ENCODE assay signal across 18 cellular contexts in the genomic region with DNA sequence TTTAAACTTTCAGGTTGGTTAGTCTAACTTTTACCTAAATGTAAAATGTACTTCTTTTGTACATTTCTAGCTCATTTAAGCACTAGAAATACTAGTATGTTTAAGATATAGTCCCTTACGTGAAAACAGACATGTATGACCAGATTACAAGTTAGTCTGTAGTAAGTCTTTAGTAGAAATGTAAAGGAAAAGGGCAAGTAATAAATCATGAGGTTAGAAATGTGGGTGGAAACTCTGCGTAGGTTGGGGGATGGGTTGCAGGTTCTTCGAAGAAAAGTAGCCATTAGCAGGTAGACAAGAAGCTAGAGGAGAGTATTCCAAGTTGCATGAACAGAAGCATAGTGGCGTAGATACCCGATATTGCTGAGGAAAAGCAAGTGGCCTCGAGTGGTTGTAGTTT. TPM values are rescaled to one million over a fixed set of nuclear protein-coding genes. Genes with fewer than 3 reads are reported as not detected.
DNase-seq lines count a peak whose midpoint lies in the region; ATAC-seq and TF ChIP-seq lines count a peak whose summit lies in the region.
"Had no signal": no experiment of that assay in that cellular context is flagged by ENCODE, and none has a peak within 500 bp of the region (broad histone marks: within the 10 kb centered on the region; RNA-seq: fewer than 3 reads in every experiment).

No MANE protein-coding gene starts in this region.

- H3K9me3 ChIP-seq in SK-N-SH (no peaks in the 10 kb centered on the region), adipocyte (ENCODE audit: control insufficient read depth, low read length) (no peaks in the 10 kb centered on the region), mesenchymal stem cell (ENCODE audit: control insufficient read depth, low read length) (no peaks in the 10 kb centered on the region), right cardiac atrium (ENCODE audit: control insufficient read depth, low read length) (no peaks in the 10 kb centered on the region)
- H3K9me3 ChIP-seq in effector memory CD4-positive, alpha-beta T cell (ENCODE audit: control insufficient read depth, low read length) = no peaks in the 10 kb centered on the region
- H3K9me3 ChIP-seq: BLaER1 had no signal

- no peak overlapping the region for H3K23ac ChIP-seq in mesenchymal stem cell (ENCODE audit: low read length in 2 of 2)

- no peak overlapping the region for H3K4me3 ChIP-seq in SK-N-SH (ENCODE audit: low read depth in 2 of 2, low read length in 1 of 2)
- peak overlapping the region; percentile 30 for H3K4me3 ChIP-seq in adipocyte (ENCODE audit: low read length)
- no peak overlapping the region for H3K4me3 ChIP-seq in mesenchymal stem cell (ENCODE audit: insufficient read depth in 1 of 2, low read depth in 1 of 2, low read length in 2 of 2)
- H3K4me3 ChIP-seq in effector memory CD4-positive, alpha-beta T cell (ENCODE audit: insufficient read depth, low read depth, low read length, poor library complexity, severe bottlenecking) = no peak overlapping the region
- H3K4me3 ChIP-seq in right cardiac atrium (ENCODE audit: low read length) = no peak overlapping the region
- H3K4me3 ChIP-seq: BLaER1 had no signal

- H2BK15ac ChIP-seq in mesenchymal stem cell (ENCODE audit: low read depth, poor library complexity, severe bottlenecking) = no peak overlapping the region

- H2BK12ac ChIP-seq in mesenchymal stem cell (ENCODE audit: low read length in 2 of 2) = no peak overlapping the region

- H2AFZ ChIP-seq in SK-N-SH (ENCODE audit: low read depth) (peak overlapping the region; percentile 57; the same call in 1 of the 2 replicates), mesenchymal stem cell (ENCODE audit: low read depth, low read length) (no peak overlapping the region)

- H3K9ac ChIP-seq in SK-N-SH (no peak overlapping the region), adipocyte (ENCODE audit: low read length) (peak overlapping the region; percentile 19), mesenchymal stem cell (ENCODE audit: low read length) (peak overlapping the region; percentile 50)
- H3K9ac ChIP-seq: BLaER1 had no signal

- POLR2A ChIA-PET in SK-N-SH (lab: Yijun Ruan, JAX) = no interaction called here

- H2BK5ac ChIP-seq in mesenchymal stem cell (ENCODE audit: low read depth, low read length, poor library complexity, severe bottlenecking) = no peak overlapping the region

- no peak overlapping the region for H4K91ac ChIP-seq in mesenchymal stem cell (ENCODE audit: low read length)

- H3K4me2 ChIP-seq in SK-N-SH = no peak overlapping the region
- no peak overlapping the region for H3K4me2 ChIP-seq in mesenchymal stem cell (ENCODE audit: low read length, poor library complexity, severe bottlenecking)
- H3K4me2 ChIP-seq: BLaER1 had no signal

- H3K27me3 ChIP-seq in SK-N-SH (ENCODE audit: insufficient read depth) (no peaks in the 10 kb centered on the region), adipocyte (replicated peaks; ENCODE audit: control insufficient read depth, insufficient read depth, low read length) (no peaks in the 10 kb centered on the region), mesenchymal stem cell (ENCODE audit: control insufficient read depth in 1 of 2, insufficient read depth in 1 of 2, low read length in 2 of 2) (no peaks in the 10 kb centered on the region), right cardiac atrium (ENCODE audit: control insufficient read depth, insufficient read depth) (no peaks in the 10 kb centered on the region)
- no peaks in the 10 kb centered on the region for H3K27me3 ChIP-seq in effector memory CD4-positive, alpha-beta T cell (replicated peaks; ENCODE audit: control insufficient read depth, insufficient read depth, low read length, poor library complexity, severe bottlenecking)
- H3K27me3 ChIP-seq: BLaER1 had no signal

- no peaks in the 10 kb centered on the region for H4K20me1 ChIP-seq in SK-N-SH (ENCODE audit: insufficient read depth)
- H4K20me1 ChIP-seq: BLaER1 had no signal

- ATAC-seq in SK-N-SH treated with all-trans-retinoic acid at 6 μM for 48 hours = no peak
- ATAC-seq in right cardiac atrium = no peak
- ATAC-seq in GM18502 (IDR thresholded peaks at IDR 0.05; ENCODE audit: poor library complexity, unreplicated experiment) = no peak

- TF ChIP-seq EP300 in SK-N-SH (IDR thresholded peaks at IDR 0.05; ENCODE audit: borderline replicate concordance in 1 of 2, low read depth in 1 of 2, low read length in 1 of 2) = no peak

- peaks cover 4% of the 10 kb centered on the region for H3F3A ChIP-seq in SK-N-SH (replicated peaks; ENCODE audit: insufficient read depth)

- H2BK120ac ChIP-seq in mesenchymal stem cell (ENCODE audit: low read depth, low read length) = no peak overlapping the region

- TF ChIP-seq RAD21 in SK-N-SH (IDR thresholded peaks at IDR 0.05; ENCODE audit: low read length) = no peak

- H3K79me1 ChIP-seq in mesenchymal stem cell (replicated peaks; ENCODE audit: low read length, poor library complexity, severe bottlenecking) = no peaks in the 10 kb centered on the region

- H3K9me2 ChIP-seq in SK-N-SH = no peaks in the 10 kb centered on the region

- DNase-seq in SK-N-SH (no peak), adipocyte (ENCODE audit: low read depth) (no peak), mesenchymal stem cell (no peak), right cardiac atrium (no peak)
- no peak for DNase-seq in effector memory CD4-positive, alpha-beta T cell
- DNase-seq: CD4-positive, alpha-beta T cell; CD8-positive, alpha-beta memory T cell; DMS53; DMS79 treated with DMSO at 0.1 percent for 48 hours; GF-D8; H7; HCEC 1CT had no signal

- H2AK5ac ChIP-seq in mesenchymal stem cell (ENCODE audit: low read length, severe bottlenecking) = no peak overlapping the region

- intact Hi-C loops in right cardiac atrium (cut with DNase I) = loop anchor here in 3 of 4 donors (10.0 kb wide), 3 partner anchors 238 to 418 kb away; partner anchors contain the start of gene RAI14 (in 1 of the 3)

- CTCF ChIA-PET in SK-N-SH (lab: Yijun Ruan, JAX) = interaction anchor here (1.1 to 1.8 kb wide), 2 partner anchors 12 to 369 kb away, joined by 3 to 5 read pairs; no protein-coding TSS in a partner anchor

- H3K4me1 ChIP-seq in SK-N-SH (ENCODE audit: control insufficient read depth in 1 of 2, insufficient read depth in 2 of 2, low read depth in 1 of 2, low read length in 1 of 2) = peaks cover 0 to 4% of the 10 kb centered on the region in 2 experiments; a peak in 3 of 4 replicates
- peaks cover 23% of the 10 kb centered on the region for H3K4me1 ChIP-seq in adipocyte (ENCODE audit: control insufficient read depth, insufficient read depth, low read length)
- H3K4me1 ChIP-seq in mesenchymal stem cell (ENCODE audit: control insufficient read depth, insufficient read depth, low read depth, low read length) = no peaks in the 10 kb centered on the region
- H3K4me1 ChIP-seq in effector memory CD4-positive, alpha-beta T cell (ENCODE audit: control insufficient read depth, insufficient read depth, low read length, poor library complexity, severe bottlenecking) = no peaks in the 10 kb centered on the region
- H3K4me1 ChIP-seq in right cardiac atrium (ENCODE audit: control insufficient read depth, insufficient read depth, low read length) = no peaks in the 10 kb centered on the region
- H3K4me1 ChIP-seq: BLaER1 had no signal

- no peaks in the 10 kb centered on the region for H3K36me3 ChIP-seq in SK-N-SH (replicated peaks in 1 of 2; ENCODE audit: control insufficient read depth in 1 of 2, insufficient read depth in 2 of 2, low read length in 1 of 2)
- H3K36me3 ChIP-seq in adipocyte (ENCODE audit: control insufficient read depth, insufficient read depth, low read length, severe bottlenecking) = no peaks in the 10 kb centered on the region
- no peaks in the 10 kb centered on the region for H3K36me3 ChIP-seq in mesenchymal stem cell (ENCODE audit: control insufficient read depth in 1 of 2, insufficient read depth in 2 of 2, low read depth in 1 of 2, low read length in 2 of 2)
- H3K36me3 ChIP-seq in effector memory CD4-positive, alpha-beta T cell (ENCODE audit: control insufficient read depth, insufficient read depth, low read length) = no peaks in the 10 kb centered on the region
- H3K36me3 ChIP-seq: BLaER1 had no signal

- 79% methylated on average over 6 of the region's 6 CpGs for WGBS in SK-N-SH (ENCODE audit: low lambda C conversion rate)
- whole genome bisulfite sequencing in mesenchymal stem cell = 90% methylated on average over 6 of the region's 6 CpGs
- WGBS in right cardiac atrium = 91% methylated on average over 6 of the region's 6 CpGs

- H3K4ac ChIP-seq in mesenchymal stem cell (ENCODE audit: low read depth in 1 of 2, low read length in 2 of 2) = no peak overlapping the region

- no peak overlapping the region for H3K14ac ChIP-seq in mesenchymal stem cell (ENCODE audit: low read length in 2 of 2)

- no peaks in the 10 kb centered on the region for H3K79me2 ChIP-seq in SK-N-SH (ENCODE audit: insufficient read depth)

- no peak overlapping the region for H4K8ac ChIP-seq in mesenchymal stem cell (ENCODE audit: low read length)

- H3K27ac ChIP-seq in SK-N-SH (ENCODE audit: low read depth in 2 of 2, low read length in 1 of 2) = peak overlapping the region; percentile 33 to 60; a peak in 2 of 4 replicates
- no peak overlapping the region for H3K27ac ChIP-seq in mesenchymal stem cell (ENCODE audit: low read length, poor library complexity, severe bottlenecking)
- H3K27ac ChIP-seq in effector memory CD4-positive, alpha-beta T cell (ENCODE audit: insufficient read depth, low read length, poor library complexity, severe bottlenecking) = no peak overlapping the region
- no peak overlapping the region for H3K27ac ChIP-seq in right cardiac atrium (ENCODE audit: low read length)
- H3K27ac ChIP-seq: 22Rv1, BLaER1, C4-2B had no signal

- H3K18ac ChIP-seq in mesenchymal stem cell (ENCODE audit: low read depth in 1 of 2, low read length in 2 of 2) = no peak overlapping the region

- no peak for TF ChIP-seq CTCF in SK-N-SH (IDR thresholded peaks at IDR 0.05)

RNA-seq across cellular contexts. Expression of gene RAD1, which starts 22.9 kb away (rescaled TPM):
- polyA plus RNA-seq in SK-N-SH (2012; rRNA removed) (18.2 and 21.2 TPM in 2 replicates), right cardiac atrium (26.9 TPM)
- 17.7 and 22.3 TPM in 2 replicates for polyA plus RNA-seq in SK-N-SH (2012; cell fraction: cytosol; rRNA removed)
- polyA plus RNA-seq in SK-N-SH (2012; cell fraction: nucleus; rRNA removed) = 13.7 and 19.5 TPM in 2 replicates
- 26.1 TPM for polyA plus RNA-seq in mesenchymal stem cell (2013, experiment 1 of 2)
- polyA plus RNA-seq in mesenchymal stem cell (2013, experiment 2 of 2) = 28.5 TPM
- 10 to 100 TPM; 24.1 to 29.1 (median 24.8) TPM for total RNA-seq in right cardiac atrium

RNA-seq across cellular contexts. Expression of gene BRIX1, which starts 23.1 kb away (rescaled TPM):
- 18.4 and 22.9 TPM in 2 replicates for polyA plus RNA-seq in SK-N-SH (2012; rRNA removed)
- 30.4 and 43.9 TPM in 2 replicates for polyA plus RNA-seq in SK-N-SH (2012; cell fraction: cytosol; rRNA removed)
- 4.8 and 13.1 TPM in 2 replicates for polyA plus RNA-seq in SK-N-SH (2012; cell fraction: nucleus; rRNA removed)
- 25.6 TPM for polyA plus RNA-seq in mesenchymal stem cell (2013, experiment 1 of 2)
- polyA plus RNA-seq in mesenchymal stem cell (2013, experiment 2 of 2) = 24.6 TPM
- total RNA-seq in right cardiac atrium = 10 to 100 TPM; 12.4 to 20.8 (median 14.1) TPM
- polyA plus RNA-seq in right cardiac atrium = 13.5 TPM

RNA-seq across cellular contexts. Expression of gene DNAJC21, which starts 36.9 kb away (rescaled TPM):
- polyA plus RNA-seq in SK-N-SH (2012; rRNA removed) (8.8 and 9.7 TPM in 2 replicates), right cardiac atrium (46.2 TPM)
- polyA plus RNA-seq in SK-N-SH (2012; cell fraction: cytosol; rRNA removed) = 14.3 and 25.5 TPM in 2 replicates
- polyA plus RNA-seq in SK-N-SH (2012; cell fraction: nucleus; rRNA removed) = 3.8 and 7.4 TPM in 2 replicates
- 44.8 TPM for polyA plus RNA-seq in mesenchymal stem cell (2013, experiment 1 of 2)
- polyA plus RNA-seq in mesenchymal stem cell (2013, experiment 2 of 2) = 43.8 TPM
- total RNA-seq in right cardiac atrium = 10 to 100 TPM; 57.2 to 63.7 (median 62.1) TPM

RNA-seq across cellular contexts. Expression of gene TTC23L, which starts 53.5 kb away (rescaled TPM):
- 0.49 and 0.54 TPM in 2 replicates for polyA plus RNA-seq in SK-N-SH (2012; rRNA removed)
- polyA plus RNA-seq in SK-N-SH (2012; cell fraction: cytosol; rRNA removed) = 0.17 TPM in 2 replicates
- polyA plus RNA-seq in SK-N-SH (2012; cell fraction: nucleus; rRNA removed) = 0.54 and 1.0 TPM in 2 replicates
- polyA plus RNA-seq in mesenchymal stem cell (2013, experiment 1 of 2) = 0.03 TPM
- 0.18 TPM for polyA plus RNA-seq in mesenchymal stem cell (2013, experiment 2 of 2)
- total RNA-seq in right cardiac atrium = not detected
- polyA plus RNA-seq in right cardiac atrium = not detected
- total RNA-seq: G401 had no signal
- polyA plus RNA-seq: CD8-positive, alpha-beta memory T cell had no signal

Comparison
In these comparisons a context has a peak if more than half of its experiments do, and no peak if none do; other contexts are left out.
1. H3K27ac ChIP-seq: peak in SK-N-SH (2 of 2); none in mesenchymal stem cell (single experiment), effector memory CD4-positive, alpha-beta T cell (single experiment) and right cardiac atrium (single experiment).